16 cellular contexts compared by ENCODE assay signal in genomic region chr14:44970907-44971306, GRCh38.
"Had no signal": no experiment of that assay in that cellular context is flagged by ENCODE, and none has a peak within 500 bp of the region (broad histone marks: within the 10 kb centered on the region; RNA-seq: fewer than 3 reads in every experiment).

No MANE protein-coding gene starts in this region.

- H3K27ac Mint-ChIP-seq: activated CD4-positive, alpha-beta memory T cell treated with anti-CD3 and anti-CD28 coated beads for 36 hours; activated naive CD8-positive, alpha-beta T cell treated with anti-CD3 and anti-CD28 coated beads, Interleukin-2, amount 50 U/mL, for 24 hours; activated T-cell treated with anti-CD3 and anti-CD28 coated beads, Interleukin-2, amount 50 U/mL, for 72 hours; naive thymus-derived CD8-positive, alpha-beta T cell had no signal

- H3K4me3 Mint-ChIP-seq: activated CD4-positive, alpha-beta memory T cell treated with anti-CD3 and anti-CD28 coated beads for 36 hours; activated naive CD8-positive, alpha-beta T cell treated with anti-CD3 and anti-CD28 coated beads, Interleukin-2, amount 50 U/mL, for 24 hours had no signal

- H3K4me3 ChIP-seq: ascending aorta, heart left ventricle, mucosa of descending colon, thyroid gland had no signal

- H3K27me3 ChIP-seq: ascending aorta, heart left ventricle, neutrophil, thyroid gland had no signal

- ATAC-seq: activated naive CD8-positive, alpha-beta T cell treated with anti-CD3 and anti-CD28 coated beads, Interleukin-2, amount 50 U/mL, for 24 hours; activated T-cell treated with anti-CD3 and anti-CD28 coated beads, Interleukin-2, amount 50 U/mL, for 72 hours; heart left ventricle; left lobe of liver; mucosa of descending colon; naive thymus-derived CD8-positive, alpha-beta T cell had no signal

- H3K27me3 Mint-ChIP-seq: activated CD4-positive, alpha-beta memory T cell treated with anti-CD3 and anti-CD28 coated beads for 36 hours; activated naive CD8-positive, alpha-beta T cell treated with anti-CD3 and anti-CD28 coated beads, Interleukin-2, amount 50 U/mL, for 24 hours; naive thymus-derived CD8-positive, alpha-beta T cell had no signal

- H3K27ac ChIP-seq: ascending aorta, heart left ventricle, neutrophil, thyroid gland, VCaP had no signal

- H3K36me3 ChIP-seq: neutrophil, thyroid gland had no signal

- H3K9me3 ChIP-seq: neutrophil, thyroid gland had no signal

- DNase-seq: activated CD4-positive, alpha-beta memory T cell treated with anti-CD3 and anti-CD28 coated beads for 36 hours; activated naive CD4-positive, alpha-beta T cell; activated naive CD8-positive, alpha-beta T cell treated with anti-CD3 and anti-CD28 coated beads, Interleukin-2, amount 50 U/mL, for 24 hours; activated T-cell treated with anti-CD3 and anti-CD28 coated beads, Interleukin-2, amount 50 U/mL, for 72 hours; heart left ventricle; islet precursor cell; mammary epithelial cell; mucosa of descending colon; naive thymus-derived CD8-positive, alpha-beta T cell; retina; stimulated activated CD4-positive, alpha-beta T cell treated with anti-CD3 and anti-CD28 coated beads, Interleukin-15, amount 100 ng/mL, for 24 hours; thyroid gland had no signal
